2 cellular contexts compared by ENCODE assay signal in the genomic region with DNA sequence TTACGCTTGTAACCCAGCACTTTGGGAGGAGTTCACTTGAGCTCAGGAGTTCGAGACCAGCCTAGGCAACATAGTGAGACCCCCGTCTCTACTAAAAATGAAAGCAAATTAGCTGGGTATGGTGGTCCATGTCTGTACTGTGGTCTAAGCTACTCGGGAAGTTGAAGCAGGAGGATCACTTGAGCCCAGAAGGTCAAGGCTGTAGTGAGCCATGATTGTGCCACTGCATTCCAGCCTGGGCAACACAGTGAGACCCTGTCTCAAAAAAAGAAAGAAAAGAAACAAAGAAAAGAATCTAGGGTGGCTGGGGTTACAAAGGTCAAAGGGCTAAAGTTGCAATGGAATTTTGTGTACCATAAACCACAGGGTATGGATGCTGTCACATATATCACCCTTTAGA.
TF ChIP-seq lines count a peak whose summit lies in the region.

No MANE protein-coding gene starts in this region.

TF ChIP-seq in HepG2, 621 proteins besides CTCF, POLR2A, EP300 and RAD21:
- TF ChIP-seq HNF4A (CRISPR knock-in tag; IDR thresholded peaks at IDR 0.05) (0 out of 2 replicates have a peak, but pooled peaks have one; percentile 10), TEAD3 (CRISPR knock-in tag; optimal IDR thresholded peaks at IDR 0.05; ENCODE audit: borderline replicate concordance) (peak; percentile 22), ZFP90 (CRISPR knock-in tag; IDR thresholded peaks at IDR 0.05; ENCODE audit: borderline replicate concordance) (no peak), KMT2B (CRISPR knock-in tag; IDR thresholded peaks at IDR 0.05) (no peak), ZNF121 (CRISPR knock-in tag; IDR thresholded peaks at IDR 0.05) (peak; percentile 92), ZNF101 (CRISPR knock-in tag; IDR thresholded peaks at IDR 0.05; ENCODE audit: borderline replicate concordance, low read depth) (no peak)

TF ChIP-seq in WTC11, 78 proteins besides CTCF, POLR2A, EP300 and RAD21:
- TF ChIP-seq NR3C1 (CRISPR knock-in tag; conservative IDR thresholded peaks at IDR 0.05; ENCODE audit: low read depth): no peak
- peak; percentile 33; the same call in 1 of the 2 replicates for TF ChIP-seq ZNF121 (CRISPR knock-in tag; IDR thresholded peaks at IDR 0.05)
- TF ChIP-seq ZNF263 (CRISPR knock-in tag; IDR thresholded peaks at IDR 0.05; ENCODE audit: low read depth): no peak
- TF ChIP-seq, protein P1, sequence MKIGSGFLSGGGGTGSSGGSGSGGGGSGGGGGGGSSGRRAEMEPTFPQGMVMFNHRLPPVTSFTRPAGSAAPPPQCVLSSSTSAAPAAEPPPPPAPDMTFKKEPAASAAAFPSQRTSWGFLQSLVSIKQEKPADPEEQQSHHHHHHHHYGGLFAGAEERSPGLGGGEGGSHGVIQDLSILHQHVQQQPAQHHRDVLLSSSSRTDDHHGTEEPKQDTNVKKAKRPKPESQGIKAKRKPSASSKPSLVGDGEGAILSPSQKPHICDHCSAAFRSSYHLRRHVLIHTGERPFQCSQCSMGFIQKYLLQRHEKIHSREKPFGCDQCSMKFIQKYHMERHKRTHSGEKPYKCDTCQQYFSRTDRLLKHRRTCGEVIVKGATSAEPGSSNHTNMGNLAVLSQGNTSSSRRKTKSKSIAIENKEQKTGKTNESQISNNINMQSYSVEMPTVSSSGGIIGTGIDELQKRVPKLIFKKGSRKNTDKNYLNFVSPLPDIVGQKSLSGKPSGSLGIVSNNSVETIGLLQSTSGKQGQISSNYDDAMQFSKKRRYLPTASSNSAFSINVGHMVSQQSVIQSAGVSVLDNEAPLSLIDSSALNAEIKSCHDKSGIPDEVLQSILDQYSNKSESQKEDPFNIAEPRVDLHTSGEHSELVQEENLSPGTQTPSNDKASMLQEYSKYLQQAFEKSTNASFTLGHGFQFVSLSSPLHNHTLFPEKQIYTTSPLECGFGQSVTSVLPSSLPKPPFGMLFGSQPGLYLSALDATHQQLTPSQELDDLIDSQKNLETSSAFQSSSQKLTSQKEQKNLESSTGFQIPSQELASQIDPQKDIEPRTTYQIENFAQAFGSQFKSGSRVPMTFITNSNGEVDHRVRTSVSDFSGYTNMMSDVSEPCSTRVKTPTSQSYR (CRISPR knock-in tag; IDR thresholded peaks at IDR 0.05): no peak
- TF ChIP-seq, protein P2, sequence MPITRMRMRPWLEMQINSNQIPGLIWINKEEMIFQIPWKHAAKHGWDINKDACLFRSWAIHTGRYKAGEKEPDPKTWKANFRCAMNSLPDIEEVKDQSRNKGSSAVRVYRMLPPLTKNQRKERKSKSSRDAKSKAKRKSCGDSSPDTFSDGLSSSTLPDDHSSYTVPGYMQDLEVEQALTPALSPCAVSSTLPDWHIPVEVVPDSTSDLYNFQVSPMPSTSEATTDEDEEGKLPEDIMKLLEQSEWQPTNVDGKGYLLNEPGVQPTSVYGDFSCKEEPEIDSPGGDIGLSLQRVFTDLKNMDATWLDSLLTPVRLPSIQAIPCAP (CRISPR knock-in tag; IDR thresholded peaks at IDR 0.05): no peak
- TF ChIP-seq, protein P3, sequence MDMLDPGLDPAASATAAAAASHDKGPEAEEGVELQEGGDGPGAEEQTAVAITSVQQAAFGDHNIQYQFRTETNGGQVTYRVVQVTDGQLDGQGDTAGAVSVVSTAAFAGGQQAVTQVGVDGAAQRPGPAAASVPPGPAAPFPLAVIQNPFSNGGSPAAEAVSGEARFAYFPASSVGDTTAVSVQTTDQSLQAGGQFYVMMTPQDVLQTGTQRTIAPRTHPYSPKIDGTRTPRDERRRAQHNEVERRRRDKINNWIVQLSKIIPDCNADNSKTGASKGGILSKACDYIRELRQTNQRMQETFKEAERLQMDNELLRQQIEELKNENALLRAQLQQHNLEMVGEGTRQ (CRISPR knock-in tag; IDR thresholded peaks at IDR 0.05): no peak
- no peak for TF ChIP-seq ZNF423 (CRISPR knock-in tag; IDR thresholded peaks at IDR 0.05)
